In the genomic region with DNA sequence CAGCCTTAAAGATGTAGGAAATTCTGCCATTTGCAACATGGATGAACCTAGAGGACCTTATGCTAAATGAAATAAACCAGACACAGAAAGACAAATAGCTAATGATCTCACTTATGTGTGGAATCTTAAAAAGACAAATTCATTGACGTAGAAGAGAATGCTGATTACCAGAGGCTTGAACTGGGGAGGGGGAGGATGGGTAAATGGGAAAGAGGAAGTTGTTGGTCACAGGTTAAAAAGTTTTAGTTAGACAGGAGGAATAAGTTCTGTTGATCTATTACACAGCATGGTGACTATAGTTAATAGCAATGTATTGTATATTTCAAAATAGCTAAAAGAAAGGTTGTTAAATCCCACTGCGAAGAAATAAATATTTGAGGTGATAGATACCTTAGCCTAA, we compare ENCODE assay signal across 1 cellular context.
TF ChIP-seq lines count a peak whose summit lies in the region.

No MANE protein-coding gene starts in this region.

TF ChIP-seq in K562, 482 proteins besides CTCF, POLR2A, EP300 and RAD21 (continued from another document):
- TF ChIP-seq, protein P1, sequence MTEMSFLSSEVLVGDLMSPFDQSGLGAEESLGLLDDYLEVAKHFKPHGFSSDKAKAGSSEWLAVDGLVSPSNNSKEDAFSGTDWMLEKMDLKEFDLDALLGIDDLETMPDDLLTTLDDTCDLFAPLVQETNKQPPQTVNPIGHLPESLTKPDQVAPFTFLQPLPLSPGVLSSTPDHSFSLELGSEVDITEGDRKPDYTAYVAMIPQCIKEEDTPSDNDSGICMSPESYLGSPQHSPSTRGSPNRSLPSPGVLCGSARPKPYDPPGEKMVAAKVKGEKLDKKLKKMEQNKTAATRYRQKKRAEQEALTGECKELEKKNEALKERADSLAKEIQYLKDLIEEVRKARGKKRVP (CRISPR knock-in tag; IDR thresholded peaks at IDR 0.05): no peak
- TF ChIP-seq NR1H2 (CRISPR knock-in tag; IDR thresholded peaks at IDR 0.05) (no peak), HMBOX1 (IDR thresholded peaks at IDR 0.05) (peak; percentile 96)
